Comparison of ENCODE assay signal across 8 cellular contexts in the genomic region with DNA sequence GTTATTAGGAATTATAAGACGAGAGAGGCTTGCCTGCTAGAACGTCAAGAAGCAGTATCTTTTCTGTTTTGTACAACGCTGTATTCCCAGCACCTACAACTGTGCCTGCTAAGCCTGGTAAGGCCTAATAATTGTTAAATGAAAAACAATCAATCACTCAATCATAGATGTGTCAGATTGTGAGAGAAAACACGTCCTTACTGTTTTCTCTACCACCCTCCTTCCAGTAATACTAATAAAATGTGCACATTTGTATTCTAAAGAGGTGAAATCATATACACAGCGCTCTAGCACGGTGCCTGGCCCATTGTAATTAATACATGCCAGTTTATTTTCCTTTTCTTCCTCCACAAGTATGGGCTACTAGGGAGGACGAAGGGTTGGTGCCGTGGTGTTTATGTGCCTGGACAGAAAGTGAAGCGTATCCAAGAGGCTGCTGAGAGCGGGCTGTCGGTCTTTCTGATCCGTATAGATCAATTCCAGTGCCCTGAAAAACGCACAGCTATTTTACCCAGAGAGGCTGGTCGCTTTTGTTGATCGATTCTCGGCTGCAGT. TPM values are rescaled to one million over a fixed set of nuclear protein-coding genes. Genes with fewer than 3 reads are reported as not detected.
DNase-seq lines count a peak whose midpoint lies in the region; ATAC-seq and TF ChIP-seq lines count a peak whose summit lies in the region.

No MANE protein-coding gene starts in this region.

- H3K79me1 ChIP-seq in mesenchymal stem cell (replicated peaks; ENCODE audit: low read length, poor library complexity, severe bottlenecking) = peaks cover 15% of the 10 kb centered on the region

- CTCF ChIA-PET in activated naive CD4-positive, alpha-beta T cell treated with anti-CD3 and anti-CD28 coated beads, Interleukin-2, amount 10 ng/mL, durations not matched to agents 7 days and 5 days (lab: Charles Lee) = no interaction called here

- H3K9me3 ChIP-seq in ascending aorta (no peaks in the 10 kb centered on the region), mesenchymal stem cell (ENCODE audit: control insufficient read depth, low read length) (no peaks in the 10 kb centered on the region), upper lobe of right lung (no peaks in the 10 kb centered on the region)

- H3K27ac Mint-ChIP-seq in activated naive CD4-positive, alpha-beta T cell treated with anti-CD3 and anti-CD28 coated beads, Interleukin-2, amount 10 ng/mL, durations not matched to agents 7 days and 5 days = no peak overlapping the region

- H3K27ac ChIP-seq in ascending aorta (peak overlapping the region; percentile 84 to 93), mesenchymal stem cell (ENCODE audit: low read length, poor library complexity, severe bottlenecking) (peak overlapping the region; percentile 53), upper lobe of right lung (peak overlapping the region; percentile 78)

- H3K18ac ChIP-seq in mesenchymal stem cell (ENCODE audit: low read depth in 1 of 2, low read length in 2 of 2) = no peak overlapping the region

- no peaks in the 10 kb centered on the region for H3K36me3 ChIP-seq in ascending aorta
- H3K36me3 ChIP-seq in mesenchymal stem cell (ENCODE audit: control insufficient read depth in 1 of 2, insufficient read depth in 2 of 2, low read depth in 1 of 2, low read length in 2 of 2) = no peaks in the 10 kb centered on the region
- H3K36me3 ChIP-seq in upper lobe of right lung = no peaks in the 10 kb centered on the region

- H3K36me3 Mint-ChIP-seq in activated naive CD4-positive, alpha-beta T cell treated with anti-CD3 and anti-CD28 coated beads, Interleukin-2, amount 10 ng/mL, durations not matched to agents 7 days and 5 days = no peaks in the 10 kb centered on the region

- no peak overlapping the region for H3K14ac ChIP-seq in mesenchymal stem cell (ENCODE audit: low read length in 2 of 2)

- no peak for TF ChIP-seq CTCF in ascending aorta (IDR thresholded peaks at IDR 0.05)
- TF ChIP-seq CTCF in upper lobe of right lung (IDR thresholded peaks at IDR 0.05) = no peak
- no peak for TF ChIP-seq CTCF in GM10266 (IDR thresholded peaks at IDR 0.05; ENCODE audit: control insufficient read depth, insufficient read depth, low read depth, missing control alignments)

- no peak overlapping the region for H2BK12ac ChIP-seq in mesenchymal stem cell (ENCODE audit: low read length in 2 of 2)

- H3K27me3 ChIP-seq in ascending aorta (no peaks in the 10 kb centered on the region), mesenchymal stem cell (ENCODE audit: control insufficient read depth in 1 of 2, insufficient read depth in 1 of 2, low read length in 2 of 2) (no peaks in the 10 kb centered on the region), upper lobe of right lung (no peaks in the 10 kb centered on the region)

- no peak overlapping the region for H2AK5ac ChIP-seq in mesenchymal stem cell (ENCODE audit: low read length, severe bottlenecking)

- H4K91ac ChIP-seq in mesenchymal stem cell (ENCODE audit: low read length) = no peak overlapping the region

- H3K4me3 ChIP-seq in ascending aorta = peak overlapping the region; percentile 80 to 85
- peak overlapping the region in 1 of 2 experiments; percentile 82 for H3K4me3 ChIP-seq in mesenchymal stem cell (ENCODE audit: insufficient read depth in 1 of 2, low read depth in 1 of 2, low read length in 2 of 2)
- peak overlapping the region; percentile 70 for H3K4me3 ChIP-seq in upper lobe of right lung

- peak overlapping the region; percentile 87 for H3K9ac ChIP-seq in mesenchymal stem cell (ENCODE audit: low read length)

- peaks cover 15% of the 10 kb centered on the region for H3K4me1 Mint-ChIP-seq in activated naive CD4-positive, alpha-beta T cell treated with anti-CD3 and anti-CD28 coated beads, Interleukin-2, amount 10 ng/mL, durations not matched to agents 7 days and 5 days

- no peak overlapping the region for H2BK120ac ChIP-seq in mesenchymal stem cell (ENCODE audit: low read depth, low read length)

- peak overlapping the region; percentile 87 for H3K4me2 ChIP-seq in mesenchymal stem cell (ENCODE audit: low read length, poor library complexity, severe bottlenecking)

- WGBS in mesenchymal stem cell = 5% methylated on average over 8 of the region's 16 CpGs

- H2AFZ ChIP-seq in mesenchymal stem cell (ENCODE audit: low read depth, low read length) = no peak overlapping the region

- no peak overlapping the region for H2BK15ac ChIP-seq in mesenchymal stem cell (ENCODE audit: low read depth, poor library complexity, severe bottlenecking)

- H4K8ac ChIP-seq in mesenchymal stem cell (ENCODE audit: low read length) = no peak overlapping the region

- no peak for ATAC-seq in upper lobe of right lung
- ATAC-seq in GM21390 (IDR thresholded peaks at IDR 0.05; ENCODE audit: unreplicated experiment) = no peak

- peak overlapping the region; percentile 50 for H3K4me3 Mint-ChIP-seq in activated naive CD4-positive, alpha-beta T cell treated with anti-CD3 and anti-CD28 coated beads, Interleukin-2, amount 10 ng/mL, durations not matched to agents 7 days and 5 days

- intact Hi-C loops in ascending aorta (cut with DNase I) (loop anchor here (2.0 kb wide), 1 partner anchor 1098 kb away; no protein-coding TSS in a partner anchor), upper lobe of right lung (cut with DNase I) (no loop called here)

- no peak overlapping the region for H3K4ac ChIP-seq in mesenchymal stem cell (ENCODE audit: low read depth in 1 of 2, low read length in 2 of 2)

- H3K4me1 ChIP-seq in ascending aorta (peaks cover 9 to 13% of the 10 kb centered on the region in 2 donors), mesenchymal stem cell (ENCODE audit: control insufficient read depth, insufficient read depth, low read depth, low read length) (peaks cover 6% of the 10 kb centered on the region), upper lobe of right lung (peaks cover 6% of the 10 kb centered on the region)

- no peak overlapping the region for H3K23ac ChIP-seq in mesenchymal stem cell (ENCODE audit: low read length in 2 of 2)

- DNase-seq in activated naive CD4-positive, alpha-beta T cell treated with anti-CD3 and anti-CD28 coated beads, Interleukin-2, amount 10 ng/mL, durations not matched to agents 7 days and 5 days = no peak
- DNase-seq in activated naive CD4-positive, alpha-beta T cell (lab: John Stamatoyannopoulos, UW) = no peak
- DNase-seq in ascending aorta (ENCODE audit: low spot score in 2 of 2) (no peak), mesenchymal stem cell (peak; percentile 13), upper lobe of right lung (no peak), HUDEP-2 (lab: John Stamatoyannopoulos, UW; ENCODE audit: unreplicated experiment in 76 of 76) (no peak), GM10266 (ENCODE audit: extremely low spot score) (no peak)

- no peaks in the 10 kb centered on the region for H3K27me3 Mint-ChIP-seq in activated naive CD4-positive, alpha-beta T cell treated with anti-CD3 and anti-CD28 coated beads, Interleukin-2, amount 10 ng/mL, durations not matched to agents 7 days and 5 days

- H2BK5ac ChIP-seq in mesenchymal stem cell (ENCODE audit: low read depth, low read length, poor library complexity, severe bottlenecking) = no peak overlapping the region

- H3K9me3 Mint-ChIP-seq in activated naive CD4-positive, alpha-beta T cell treated with anti-CD3 and anti-CD28 coated beads, Interleukin-2, amount 10 ng/mL, durations not matched to agents 7 days and 5 days = no peaks in the 10 kb centered on the region

RNA-seq across cellular contexts. Expression of gene AUTS2, which starts 1.5 kb away (rescaled TPM):
- total RNA-seq in ascending aorta = 90.4 TPM
- 4.4 TPM for polyA plus RNA-seq in mesenchymal stem cell (2013, experiment 1 of 2)
- polyA plus RNA-seq in mesenchymal stem cell (2013, experiment 2 of 2) = 3.9 TPM
- 56.0 TPM for total RNA-seq in upper lobe of right lung
